20 cellular contexts compared by ENCODE assay signal in genomic region chr11:26837154-26837553, GRCh38.
"Had no signal": no experiment of that assay in that cellular context is flagged by ENCODE, and none has a peak within 500 bp of the region (broad histone marks: within the 10 kb centered on the region; RNA-seq: fewer than 3 reads in every experiment).

No MANE protein-coding gene starts in this region.

- H3K36me3 ChIP-seq: SJSA1 had no signal

- H3K4me3 ChIP-seq: K562, SJSA1, SK-N-MC had no signal

- H3K36me3 Mint-ChIP-seq: IgD-negative memory B cell had no signal

- H3K27ac Mint-ChIP-seq: IgD-negative memory B cell had no signal

- ATAC-seq: K562 had no signal

- H3K27me3 ChIP-seq: SJSA1 had no signal

- DNase-seq: Kasumi-1, MM.1S, NCI-H1436, NCI-H187, NCI-H2029, NCI-H2081 treated with DMSO at 0.1 percent for 48 hours, NCI-H2171, NCI-H226, NCI-H446, NCI-H510A, NCI-H524 treated with DMSO at 0.1 percent for 48 hours, NCI-H69, NCI-H774, Right ventricle myocardium superior, RPMI8226, SIG-M5 had no signal

- H3K9me3 ChIP-seq: SJSA1 had no signal

- H3K4me1 Mint-ChIP-seq: IgD-negative memory B cell had no signal

- H3K4me3 Mint-ChIP-seq: IgD-negative memory B cell had no signal

- H3K4me1 ChIP-seq: SJSA1 had no signal

- H3K27me3 Mint-ChIP-seq: IgD-negative memory B cell had no signal
